Comparison of ENCODE assay signal across 8 cellular contexts in genomic region chr2:217943379-217944321, GRCh38. TPM values are rescaled to one million over a fixed set of nuclear protein-coding genes. Genes with fewer than 3 reads are reported as not detected.
DNase-seq lines count a peak whose midpoint lies in the region; ATAC-seq, FAIRE-seq and TF ChIP-seq lines count a peak whose summit lies in the region.

No MANE protein-coding gene starts in this region.

- no peaks in the 10 kb centered on the region for H3K27me3 ChIP-seq in BJ (ENCODE audit: control insufficient read depth, insufficient read depth, low read length)
- no peaks in the 10 kb centered on the region for H3K27me3 ChIP-seq in neuron (ENCODE audit: insufficient read depth, low read length)

- CTCF ChIA-PET in BJ (lab: Yijun Ruan, JAX): interaction anchor here (0.6 to 3.1 kb wide), 16 partner anchors 10 to 744 kb away, joined by 3 to 13 read pairs (median 4); no protein-coding TSS in a partner anchor

- H3K4me3 ChIP-seq in BJ (ENCODE audit: low read depth, low read length): peak overlapping the region; percentile 37
- no peak overlapping the region for H3K4me3 ChIP-seq in neuron (ENCODE audit: low read length)

- ATAC-seq in GM18520 (IDR thresholded peaks at IDR 0.05; ENCODE audit: unreplicated experiment): no peak
- no peak for ATAC-seq in HG02588 (IDR thresholded peaks at IDR 0.05; ENCODE audit: unreplicated experiment)
- no peak for ATAC-seq in HG03108 (IDR thresholded peaks at IDR 0.05; ENCODE audit: unreplicated experiment)

- peak; percentile 46 for TF ChIP-seq CTCF in BJ (IDR thresholded peaks at IDR 0.05; ENCODE audit: insufficient read depth, low read depth, low read length)

- H3K9me3 ChIP-seq in neuron (ENCODE audit: low read length): no peaks in the 10 kb centered on the region

- peaks cover 11% of the 10 kb centered on the region for H3K4me1 ChIP-seq in neuron (ENCODE audit: insufficient read depth, low read length)

- DNase-seq in BJ (ENCODE audit: low read depth) (no peak), HTR-8/SVneo (ENCODE audit: insufficient read length, low spot score) (peak; percentile 85), UCSD-AML1 (lab: John Stamatoyannopoulos, UW; ENCODE audit: unreplicated experiment) (peak; percentile 70), frontal cortex (ENCODE audit: low spot score in 2 of 2) (peak; percentile 71 to 89)

- peak overlapping the region; percentile 35 for H2AFZ ChIP-seq in neuron (ENCODE audit: low read depth, low read length)

- FAIRE-seq in HTR-8/SVneo (lab: Jason Lieb, UNC) (peak; percentile 76), frontal cortex (lab: Jason Lieb, UNC) (no peak)

- H3K36me3 ChIP-seq in BJ (ENCODE audit: control insufficient read depth, insufficient read depth, low read length) (no peaks in the 10 kb centered on the region; the same call in 1 of the 2 replicates), neuron (ENCODE audit: insufficient read depth, low read length) (no peaks in the 10 kb centered on the region)

- POLR2A ChIA-PET in BJ (lab: Charles Lee): interaction anchor here (0.8 to 1.1 kb wide), 3 partner anchors 14 to 38 kb away, joined by 3 to 6 read pairs (median 3); no protein-coding TSS in a partner anchor

RNA-seq across cellular contexts. Expression of gene TNS1, which starts 59.1 kb away (rescaled TPM):
- polyA plus RNA-seq in BJ (2011; rRNA removed): 20.9 and 35.6 TPM in 2 replicates
- 64.8 and 99.3 TPM in 2 replicates for polyA minus RNA-seq in BJ (2011; rRNA and poly(A)+ RNA removed)
- total RNA-seq in frontal cortex: 3.7 TPM
